In genomic region chr3:150147776-150148175, GRCh38 we compare ENCODE assay signal across 12 cellular contexts.
DNase-seq lines count a peak whose midpoint lies in the region; ATAC-seq, FAIRE-seq and TF ChIP-seq lines count a peak whose summit lies in the region.
"Had no signal": no experiment of that assay in that cellular context is flagged by ENCODE, and none has a peak within 500 bp of the region (broad histone marks: within the 10 kb centered on the region; RNA-seq: fewer than 3 reads in every experiment).

No MANE protein-coding gene starts in this region.

- H3K27ac ChIP-seq in neuronal stem cell (replicated peaks; ENCODE audit: low read length): no peak overlapping the region
- H3K27ac ChIP-seq: HL-60 had no signal

- no peaks in the 10 kb centered on the region for H3K36me3 ChIP-seq in neuronal stem cell (replicated peaks in 1 of 2; ENCODE audit: control insufficient read depth in 2 of 2, insufficient read depth in 2 of 2, low read length in 2 of 2)

- no peak overlapping the region for H2BK12ac ChIP-seq in neuronal stem cell (ENCODE audit: low read length)

- no peak for ATAC-seq in HG02642 (IDR thresholded peaks at IDR 0.05; ENCODE audit: poor library complexity, unreplicated experiment)

- no peak overlapping the region for H3K14ac ChIP-seq in neuronal stem cell (ENCODE audit: low read length)

- no peak overlapping the region for H3K4ac ChIP-seq in neuronal stem cell (ENCODE audit: low read length)

- no peaks in the 10 kb centered on the region for H3K79me1 ChIP-seq in neuronal stem cell (ENCODE audit: low read depth, low read length)

- no peak overlapping the region for H3K9ac ChIP-seq in neuronal stem cell (ENCODE audit: low read depth, low read length, poor library complexity)

- no peak overlapping the region for H2BK120ac ChIP-seq in neuronal stem cell (ENCODE audit: low read depth, low read length)

- TF ChIP-seq POLR2A in H54 (IDR thresholded peaks at IDR 0.05; ENCODE audit: low read depth, low read length): no peak

- no peaks in the 10 kb centered on the region for H3K9me3 ChIP-seq in neuronal stem cell (replicated peaks in 1 of 2; ENCODE audit: control insufficient read depth in 2 of 2, insufficient read depth in 1 of 2, low read depth in 1 of 2, low read length in 2 of 2)

- H4K91ac ChIP-seq in neuronal stem cell (ENCODE audit: low read depth, low read length, poor library complexity): no peak overlapping the region

- H3K23ac ChIP-seq in neuronal stem cell (ENCODE audit: low read depth, low read length, poor library complexity): no peak overlapping the region

- WGBS in neuronal stem cell (ENCODE audit: extremely low coverage in 2 of 2, insufficient read length in 2 of 2, insufficient replicate concordance in 1 of 2), 2 donors: no CpG with 5 or more reads among the region's 5 CpGs

- H3K18ac ChIP-seq in neuronal stem cell (ENCODE audit: low read length): no peak overlapping the region

- no peaks in the 10 kb centered on the region for H3K27me3 ChIP-seq in neuronal stem cell (ENCODE audit: control insufficient read depth in 3 of 3, insufficient read depth in 3 of 3, low read depth in 1 of 3, low read length in 3 of 3)

- H3K4me1 ChIP-seq in neuronal stem cell (ENCODE audit: control insufficient read depth in 2 of 2, insufficient read depth in 1 of 2, low read depth in 1 of 2, low read length in 2 of 2): peaks cover 1 to 9% of the 10 kb centered on the region in 2 donors

- H2AK5ac ChIP-seq in neuronal stem cell (ENCODE audit: low read depth, low read length): no peak overlapping the region

- H3K4me3 ChIP-seq in neuronal stem cell (ENCODE audit: low read length in 2 of 2): no peak overlapping the region

- peak overlapping the region; percentile 87 for H2AFZ ChIP-seq in neuronal stem cell (ENCODE audit: low read length)

- no peak for TF ChIP-seq CTCF in D721Med (IDR thresholded peaks at IDR 0.05; ENCODE audit: insufficient read depth, missing control alignments)

- no peak overlapping the region for H4K8ac ChIP-seq in neuronal stem cell (ENCODE audit: low read depth, low read length)

- FAIRE-seq in D721Med (lab: Jason Lieb, UNC): no peak
- FAIRE-seq in H54 (lab: Jason Lieb, UNC): no peak
- FAIRE-seq: colon had no signal

- no peak overlapping the region for H3K4me2 ChIP-seq in neuronal stem cell (ENCODE audit: insufficient read depth, low read length, poor library complexity, severe bottlenecking)

- no peak overlapping the region for H2BK15ac ChIP-seq in neuronal stem cell (ENCODE audit: low read length)

- DNase-seq in DMS53 treated with DMSO at 0.1 percent for 48 hours (lab: John Stamatoyannopoulos, UW; ENCODE audit: unreplicated experiment) (peak; percentile 79), NCI-H510A treated with DMSO at 0.1 percent for 48 hours (lab: John Stamatoyannopoulos, UW) (peak; percentile 93), dedifferentiated amniotic fluid mesenchymal stem cell (ENCODE audit: extremely low spot score) (peak; percentile 60), neuronal stem cell (ENCODE audit: low spot score) (no peak), D721Med (ENCODE audit: insufficient read length, low spot score) (no peak), HT-29 (ENCODE audit: low spot score) (no peak), H54 (ENCODE audit: insufficient read length, low spot score) (no peak)
- DNase-seq: CD4-positive, alpha-beta T cell; NCI-H2171 treated with DMSO at 0.1 percent for 48 hours had no signal

- no peak overlapping the region for H2BK5ac ChIP-seq in neuronal stem cell (ENCODE audit: low read length)

Comparison
In these comparisons a context has a peak if more than half of its experiments do, and no peak if none do; other contexts are left out.
1. DNase-seq: peak in DMS53 treated with DMSO at 0.1 percent for 48 hours (single experiment), NCI-H510A treated with DMSO at 0.1 percent for 48 hours (single experiment) and dedifferentiated amniotic fluid mesenchymal stem cell (single experiment); none in neuronal stem cell (single experiment), D721Med (single experiment), HT-29 (single experiment) and H54 (single experiment).